Comparison of ENCODE assay signal across 6 cellular contexts in genomic region chr4:932713-933070, GRCh38. TPM values are rescaled to one million over a fixed set of nuclear protein-coding genes. Genes with fewer than 3 reads are reported as not detected.
DNase-seq lines count a peak whose midpoint lies in the region; ATAC-seq and TF ChIP-seq lines count a peak whose summit lies in the region.

No MANE protein-coding gene starts in this region.

- peaks cover 5% of the 10 kb centered on the region for H3F3A ChIP-seq in SK-N-SH (replicated peaks; ENCODE audit: insufficient read depth)

- H3K4me3 ChIP-seq in SK-N-SH (ENCODE audit: low read depth in 2 of 2, low read length in 1 of 2) (peak overlapping the region; percentile 98 to 100), iPS-18a (ENCODE audit: low read length) (peak overlapping the region; percentile 89)

- peaks cover 37% of the 10 kb centered on the region for H4K20me1 ChIP-seq in SK-N-SH (ENCODE audit: insufficient read depth)

- peak; percentile 27 for TF ChIP-seq RAD21 in SK-N-SH (IDR thresholded peaks at IDR 0.05; ENCODE audit: low read length)

- peaks cover 53% of the 10 kb centered on the region for H3K79me2 ChIP-seq in SK-N-SH (ENCODE audit: insufficient read depth)

- H3K9ac ChIP-seq in SK-N-SH (peak overlapping the region; percentile 56; the same call in 1 of the 2 replicates), iPS-18a (ENCODE audit: low read length) (peak overlapping the region; percentile 18)

- H3K9me2 ChIP-seq in SK-N-SH, result no peaks in the 10 kb centered on the region

- no peak for TF ChIP-seq EP300 in SK-N-SH (IDR thresholded peaks at IDR 0.05; ENCODE audit: borderline replicate concordance in 1 of 2, low read depth in 1 of 2, low read length in 1 of 2)

- H3K9me3 ChIP-seq in SK-N-SH (no peaks in the 10 kb centered on the region), iPS-18a (ENCODE audit: control insufficient read depth, low read depth, low read length) (no peaks in the 10 kb centered on the region)

- H3K27me3 ChIP-seq in SK-N-SH (ENCODE audit: insufficient read depth) (no peaks in the 10 kb centered on the region), iPS-18a (ENCODE audit: control insufficient read depth, insufficient read depth, low read length) (peaks cover 4% of the 10 kb centered on the region)

- peak overlapping the region; percentile 91 for H2AFZ ChIP-seq in SK-N-SH (ENCODE audit: low read depth)

- WGBS in SK-N-SH (ENCODE audit: low lambda C conversion rate), result 5% methylated on average over 6 of the region's 11 CpGs

- CTCF ChIA-PET in SK-N-SH (lab: Yijun Ruan, JAX), result interaction anchor here (0.6 to 4.8 kb wide), 3 partner anchors 54 to 877 kb away, joined by 3 to 22 read pairs (median 3); partner anchors contain the start of gene IDUA

- H3K27ac ChIP-seq in SK-N-SH (ENCODE audit: low read depth in 2 of 2, low read length in 1 of 2) (peak overlapping the region; percentile 39 to 42; a peak in 2 of 4 replicates), iPS-18a (ENCODE audit: low read length) (no peak overlapping the region)

- DNase-seq in SK-N-SH (peak; percentile 61), globus pallidus (ENCODE audit: low spot score) (no peak), GM03348 (ENCODE audit: low spot score) (no peak)
- DNase-seq in stimulated activated CD4-positive, alpha-beta T cell treated with anti-CD3 and anti-CD28 coated beads, Interleukin-2, amount 100 ng/mL, for 48 hours, result no peak

- H3K4me2 ChIP-seq in SK-N-SH, result peak overlapping the region; percentile 85

- POLR2A ChIA-PET in SK-N-SH (lab: Yijun Ruan, JAX), result interaction anchor here (0.8 to 1.0 kb wide), 2 partner anchors 54 to 151 kb away, joined by 3 to 4 read pairs; partner anchors contain the start of gene IDUA

- TF ChIP-seq CTCF in SK-N-SH (IDR thresholded peaks at IDR 0.05), result no peak; the same call in 1 of the 2 replicates

- ATAC-seq in GM19035 (IDR thresholded peaks at IDR 0.05; ENCODE audit: unreplicated experiment), result peak; percentile 9

- H3K4me1 ChIP-seq in SK-N-SH (ENCODE audit: control insufficient read depth in 1 of 2, insufficient read depth in 2 of 2, low read depth in 1 of 2, low read length in 1 of 2) (peaks cover 5 to 18% of the 10 kb centered on the region in 2 experiments; a peak in 3 of 4 replicates), iPS-18a (ENCODE audit: control insufficient read depth, low read depth, low read length) (peaks cover 5% of the 10 kb centered on the region)

- no peaks in the 10 kb centered on the region for H3K36me3 ChIP-seq in SK-N-SH (replicated peaks in 1 of 2; ENCODE audit: control insufficient read depth in 1 of 2, insufficient read depth in 2 of 2, low read length in 1 of 2)
- no peaks in the 10 kb centered on the region for H3K36me3 ChIP-seq in iPS-18a (ENCODE audit: control insufficient read depth, low read depth, low read length)

TF ChIP-seq in SK-N-SH, 30 proteins besides CTCF, POLR2A, EP300 and RAD21:
- no peak for TF ChIP-seq TAF1 (IDR thresholded peaks at IDR 0.05; ENCODE audit: borderline replicate concordance, low read depth, low read length)
- no peak for TF ChIP-seq YY1 (IDR thresholded peaks at IDR 0.05; ENCODE audit: low read depth)
- TF ChIP-seq CHD2 (IDR thresholded peaks at IDR 0.05; ENCODE audit: low read length, partially characterized antibody), result no peak
- no peak for TF ChIP-seq FOXM1 (IDR thresholded peaks at IDR 0.05; ENCODE audit: low read depth)
- TF ChIP-seq FOSL2 (IDR thresholded peaks at IDR 0.05; ENCODE audit: borderline replicate concordance, low read depth), result no peak
- no peak for TF ChIP-seq TCF12 (IDR thresholded peaks at IDR 0.05)

RNA-seq across cellular contexts. Expression of gene TMEM175, which starts 0.4 kb away (rescaled TPM):
- polyA plus RNA-seq in SK-N-SH (2012; rRNA removed), result 43.1 and 54.2 TPM in 2 replicates
- polyA plus RNA-seq in SK-N-SH (2012; cell fraction: cytosol; rRNA removed), result 12.9 and 16.8 TPM in 2 replicates
- 280 and 427 TPM in 2 replicates for polyA plus RNA-seq in SK-N-SH (2012; cell fraction: nucleus; rRNA removed)

RNA-seq across cellular contexts. Expression of gene GAK, which starts 0.6 kb away (rescaled TPM):
- 35.9 and 36.1 TPM in 2 replicates for polyA plus RNA-seq in SK-N-SH (2012; rRNA removed)
- 11.0 and 18.2 TPM in 2 replicates for polyA plus RNA-seq in SK-N-SH (2012; cell fraction: cytosol; rRNA removed)
- 131 and 150 TPM in 2 replicates for polyA plus RNA-seq in SK-N-SH (2012; cell fraction: nucleus; rRNA removed)

RNA-seq across cellular contexts. Expression of gene DGKQ, which starts 40.7 kb away (rescaled TPM):
- 10.9 and 11.5 TPM in 2 replicates for polyA plus RNA-seq in SK-N-SH (2012; rRNA removed)
- 3.3 and 6.8 TPM in 2 replicates for polyA plus RNA-seq in SK-N-SH (2012; cell fraction: cytosol; rRNA removed)
- polyA plus RNA-seq in SK-N-SH (2012; cell fraction: nucleus; rRNA removed), result 50.0 and 64.3 TPM in 2 replicates

RNA-seq across cellular contexts. Expression of gene IDUA, which starts 54.2 kb away (rescaled TPM):
- polyA plus RNA-seq in SK-N-SH (2012; rRNA removed), result 24.4 and 32.1 TPM in 2 replicates
- 5.1 and 7.1 TPM in 2 replicates for polyA plus RNA-seq in SK-N-SH (2012; cell fraction: cytosol; rRNA removed)
- 333 and 514 TPM in 2 replicates for polyA plus RNA-seq in SK-N-SH (2012; cell fraction: nucleus; rRNA removed)
